In genomic region chr20:23831961-23832360, GRCh38 we compare ENCODE assay signal across 9 cellular contexts. TPM values are rescaled to one million over a fixed set of nuclear protein-coding genes. Genes with fewer than 3 reads are reported as not detected.
"Had no signal": no experiment of that assay in that cellular context is flagged by ENCODE, and none has a peak within 500 bp of the region (broad histone marks: within the 10 kb centered on the region; RNA-seq: fewer than 3 reads in every experiment).

No MANE protein-coding gene starts in this region.

RNA-seq across cellular contexts. Expression of gene CST2, which starts 5.4 kb away (rescaled TPM):
- total RNA-seq: activated CD8-positive, alpha-beta memory T cell treated with anti-CD3 and anti-CD28 coated beads, Interleukin-2, amount 10 ng/mL, durations not matched to agents 7 days and 5 days; breast epithelium; cerebellum; dorsolateral prefrontal cortex; lung microvascular endothelial cell; occipital lobe; psoas muscle; sciatic nerve had no signal

RNA-seq across cellular contexts. Expression of gene CST5, which starts 47.6 kb away (rescaled TPM):
- total RNA-seq: activated CD8-positive, alpha-beta memory T cell treated with anti-CD3 and anti-CD28 coated beads, Interleukin-2, amount 10 ng/mL, durations not matched to agents 7 days and 5 days; breast epithelium; cerebellum; dorsolateral prefrontal cortex; lung microvascular endothelial cell; occipital lobe; psoas muscle; sciatic nerve; suprapubic skin had no signal
